9 cellular contexts compared by ENCODE assay signal in the genomic region with DNA sequence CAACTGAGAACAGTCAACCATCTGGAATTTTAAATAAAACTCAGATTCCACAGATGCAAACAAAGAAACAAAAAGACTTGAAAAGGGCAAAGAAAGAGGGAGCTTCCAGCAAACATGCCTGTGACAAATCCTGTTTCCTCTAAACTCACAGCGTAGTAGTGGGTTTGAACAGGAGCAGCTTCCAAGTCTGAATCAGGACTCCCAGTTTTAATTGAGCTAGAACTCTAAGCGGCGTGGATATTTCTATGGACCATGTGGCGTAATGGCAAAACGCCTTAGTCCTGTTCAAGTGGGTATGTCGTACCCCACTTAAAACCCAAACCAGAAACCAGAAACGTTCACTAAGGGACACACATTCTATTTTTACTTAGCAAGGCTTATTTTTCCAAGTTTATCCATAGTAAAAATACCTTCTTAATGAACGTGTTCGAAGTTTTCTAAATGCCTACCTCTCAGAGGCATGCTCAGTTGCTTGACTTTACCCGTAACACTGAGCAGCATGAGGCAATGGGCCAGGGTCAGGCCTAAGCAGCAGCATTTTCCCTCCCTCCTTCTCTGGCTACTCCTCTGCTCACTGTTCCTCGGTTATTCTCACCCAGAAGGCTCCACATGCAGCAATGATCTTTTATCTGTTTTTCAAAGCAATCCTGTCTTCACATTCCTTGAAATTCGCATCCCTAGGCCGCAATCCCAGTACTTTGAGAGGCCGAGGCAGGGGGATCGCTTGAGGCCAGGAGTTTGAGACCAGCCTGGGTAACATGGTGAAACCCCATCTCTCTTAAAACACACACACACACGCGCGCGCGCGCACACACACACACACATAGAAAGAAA.
DNase-seq lines count a peak whose midpoint lies in the region; ATAC-seq and TF ChIP-seq lines count a peak whose summit lies in the region.
"Had no signal": no experiment of that assay in that cellular context is flagged by ENCODE, and none has a peak within 500 bp of the region (broad histone marks: within the 10 kb centered on the region; RNA-seq: fewer than 3 reads in every experiment).

No MANE protein-coding gene starts in this region.

- H3K4me1 ChIP-seq in left lung (peaks cover 20 to 61% of the 10 kb centered on the region in 2 donors), tibial artery (peaks cover 0 to 69% (median 24%) of the 10 kb centered on the region in 4 donors)

- POLR2A ChIA-PET in activated CD4-positive, alpha-beta T cell treated with anti-CD3 and anti-CD28 coated beads, Interleukin-2, amount 10 ng/mL, durations not matched to agents 7 days and 5 days (lab: Charles Lee): no interaction called here

- ATAC-seq in left lung (no peak), HG02852 (IDR thresholded peaks at IDR 0.05; ENCODE audit: unreplicated experiment) (no peak)
- ATAC-seq: K562 had no signal

- in situ Hi-C loops in brain microvascular endothelial cell (cut with HindIII; ENCODE audit: low pct_ligation_motif_present, low sequenced_read_pairs): no loop called here

- H3K9me3 Mint-ChIP-seq in activated CD4-positive, alpha-beta T cell treated with anti-CD3 and anti-CD28 coated beads, Interleukin-2, amount 10 ng/mL, durations not matched to agents 7 days and 5 days: no peaks in the 10 kb centered on the region

- no peaks in the 10 kb centered on the region for H3K27me3 ChIP-seq in brain microvascular endothelial cell (replicated peaks)
- no peaks in the 10 kb centered on the region for H3K27me3 ChIP-seq in left lung
- no peaks in the 10 kb centered on the region for H3K27me3 ChIP-seq in tibial artery

- no peaks in the 10 kb centered on the region for H3K27me3 Mint-ChIP-seq in activated CD4-positive, alpha-beta T cell treated with anti-CD3 and anti-CD28 coated beads, Interleukin-2, amount 10 ng/mL, durations not matched to agents 7 days and 5 days

- TF ChIP-seq CTCF in brain microvascular endothelial cell (IDR thresholded peaks at IDR 0.05; ENCODE audit: low read depth, low read length, missing control alignments): no peak
- no peak for TF ChIP-seq CTCF in left lung (IDR thresholded peaks at IDR 0.05)
- TF ChIP-seq CTCF in tibial artery (IDR thresholded peaks at IDR 0.05): no peak

- intact Hi-C loops in left lung (cut with DNase I) (no loop called here), tibial artery (cut with DNase I; ENCODE audit: low total_unique reads) (no loop called here)

- H3K36me3 ChIP-seq in brain microvascular endothelial cell (replicated peaks): no peaks in the 10 kb centered on the region
- peaks cover 0 to 5% of the 10 kb centered on the region in 2 donors for H3K36me3 ChIP-seq in left lung
- H3K36me3 ChIP-seq in tibial artery: peaks cover 0 to 10% (median 0%) of the 10 kb centered on the region in 3 donors

- DNase-seq in activated CD4-positive, alpha-beta T cell treated with anti-CD3 and anti-CD28 coated beads, Interleukin-2, amount 10 ng/mL, durations not matched to agents 7 days and 5 days: no peak
- no peak for DNase-seq in activated CD4-positive, alpha-beta T cell treated with anti-CD3 and anti-CD28 coated beads, Interleukin-2, amount 50 U/mL, for 48 hours
- DNase-seq in brain microvascular endothelial cell (peak; percentile 42), left lung (no peak), tibial artery (no peak), NCI-H1048 (lab: John Stamatoyannopoulos, UW) (no peak), RPMI8226 (no peak)

- CTCF ChIA-PET in activated CD4-positive, alpha-beta T cell treated with anti-CD3 and anti-CD28 coated beads, Interleukin-2, amount 10 ng/mL, durations not matched to agents 7 days and 5 days (lab: Charles Lee): interaction anchor here (1.2 to 2.8 kb wide), 3 partner anchors 8 to 75 kb away, joined by 8 to 11 read pairs (median 9); no protein-coding TSS in a partner anchor

- H3K27ac Mint-ChIP-seq in activated CD4-positive, alpha-beta T cell treated with anti-CD3 and anti-CD28 coated beads, Interleukin-2, amount 10 ng/mL, durations not matched to agents 7 days and 5 days: peak overlapping the region; percentile 96

- H3K27ac ChIP-seq in brain microvascular endothelial cell (peak overlapping the region; percentile 86), left lung (peak overlapping the region; percentile 21 to 86), tibial artery (peak overlapping the region; percentile 94 to 95)

- peaks cover 77% of the 10 kb centered on the region for H3K4me1 Mint-ChIP-seq in activated CD4-positive, alpha-beta T cell treated with anti-CD3 and anti-CD28 coated beads, Interleukin-2, amount 10 ng/mL, durations not matched to agents 7 days and 5 days

- H3K4me3 Mint-ChIP-seq in activated CD4-positive, alpha-beta T cell treated with anti-CD3 and anti-CD28 coated beads, Interleukin-2, amount 10 ng/mL, durations not matched to agents 7 days and 5 days: no peak overlapping the region

- H3K4me3 ChIP-seq in brain microvascular endothelial cell (ENCODE audit: low read depth, low read length) (no peak overlapping the region), left lung (no peak overlapping the region), tibial artery (no peak overlapping the region)
- H3K4me3 ChIP-seq: K562 had no signal

- H3K9me3 ChIP-seq in left lung: no peaks in the 10 kb centered on the region
- no peaks in the 10 kb centered on the region for H3K9me3 ChIP-seq in tibial artery

- H3K36me3 Mint-ChIP-seq in activated CD4-positive, alpha-beta T cell treated with anti-CD3 and anti-CD28 coated beads, Interleukin-2, amount 10 ng/mL, durations not matched to agents 7 days and 5 days (ENCODE audit: low read depth): peaks cover 65% of the 10 kb centered on the region
